23 cellular contexts compared by ENCODE assay signal in genomic region chr9:125410522-125410894, GRCh38.
A peak's percentile ranks its signal among the peaks of the same experiment; 100 is the strongest.
DNase-seq lines count a peak whose midpoint lies in the region; ATAC-seq, FAIRE-seq and TF ChIP-seq lines count a peak whose summit lies in the region.
"Had no signal": no experiment of that assay in that cellular context is flagged by ENCODE, and none has a peak within 500 bp of the region (broad histone marks: within the 10 kb centered on the region; RNA-seq: fewer than 3 reads in every experiment).

No MANE protein-coding gene starts in this region.

- H3K79me1 ChIP-seq in H1 (ENCODE audit: low read depth, low read length), result no peaks in the 10 kb centered on the region

- H3K36me3 Mint-ChIP-seq in natural killer cell treated with Interleukin-12 subunit alpha and Interleukin-12 subunit beta and Interleukin-15 and Interleukin-18, amount 100 ng/mL, for 72 hours, result peaks cover 7% of the 10 kb centered on the region
- H3K36me3 Mint-ChIP-seq in natural killer cell, result no peaks in the 10 kb centered on the region
- no peaks in the 10 kb centered on the region for H3K36me3 Mint-ChIP-seq in stimulated activated effector memory CD8-positive, alpha-beta T cell treated with anti-CD3 and anti-CD28 coated beads, Interleukin-12 subunit alpha, Interleukin-12 subunit beta, amount 100 ng/mL, for 72 hours

- no peak overlapping the region for H3K4me3 Mint-ChIP-seq in natural killer cell treated with Interleukin-12 subunit alpha and Interleukin-12 subunit beta and Interleukin-15 and Interleukin-18, amount 100 ng/mL, for 72 hours
- H3K4me3 Mint-ChIP-seq in natural killer cell, result no peak overlapping the region
- no peak overlapping the region for H3K4me3 Mint-ChIP-seq in stimulated activated effector memory CD8-positive, alpha-beta T cell treated with anti-CD3 and anti-CD28 coated beads, Interleukin-12 subunit alpha, Interleukin-12 subunit beta, amount 100 ng/mL, for 72 hours

- no peak overlapping the region for H2BK20ac ChIP-seq in H1 (ENCODE audit: low read length)

- no peak overlapping the region for H3K14ac ChIP-seq in H1 (ENCODE audit: insufficient read length)

- H2BK15ac ChIP-seq in H1 (ENCODE audit: low read length), result 0 out of 2 replicates have a peak overlapping the region, but pooled peaks have one; percentile 16

- ATAC-seq in natural killer cell treated with Interleukin-12 subunit alpha and Interleukin-12 subunit beta and Interleukin-15 and Interleukin-18, amount 100 ng/mL, for 72 hours, result no peak
- ATAC-seq in natural killer cell (no peak), lower lobe of right lung (no peak), HG02973 (IDR thresholded peaks at IDR 0.05; ENCODE audit: unreplicated experiment) (no peak), esophagus mucosa (no peak)
- no peak for ATAC-seq in stimulated activated effector memory CD8-positive, alpha-beta T cell treated with anti-CD3 and anti-CD28 coated beads, Interleukin-12 subunit alpha, Interleukin-12 subunit beta, amount 100 ng/mL, for 72 hours

- H2AFZ ChIP-seq in OCI-LY3 (ENCODE audit: low read depth, low read length) (peak overlapping the region; percentile 93), H1 (ENCODE audit: low read length) (no peak overlapping the region)

- H2BK12ac ChIP-seq in H1 (ENCODE audit: low read depth, low read length), result no peak overlapping the region

- H3K27me3 ChIP-seq in OCI-LY3 (ENCODE audit: low read depth, low read length) (no peaks in the 10 kb centered on the region), H1 (replicated peaks in 1 of 4; ENCODE audit: control insufficient read depth in 3 of 4, extremely low read depth in 1 of 4, insufficient read depth in 3 of 4, low read length in 3 of 4) (peaks cover 0 to 13% (median 7%) of the 10 kb centered on the region in 4 experiments; a peak in 5 of 7 replicates), lower lobe of right lung (ENCODE audit: low read depth) (peaks cover 8% of the 10 kb centered on the region)
- H3K27me3 ChIP-seq: brain microvascular endothelial cell, sigmoid colon, uterus had no signal

- H2BK120ac ChIP-seq in H1 (replicated peaks; ENCODE audit: low read depth, low read length), result no peak overlapping the region

- no peak for TF ChIP-seq POLR2A in H1 (IDR thresholded peaks at IDR 0.05; ENCODE audit: control extremely low read depth in 1 of 2, low read depth in 2 of 2, low read length in 2 of 2)

- H3K9ac ChIP-seq in OCI-LY3 (ENCODE audit: low read length) (peak overlapping the region; percentile 97), H1 (replicated peaks in 1 of 4; ENCODE audit: extremely low read depth in 1 of 4, low read depth in 3 of 4, low read length in 3 of 4) (no peak overlapping the region)

- no peak overlapping the region for H3K23ac ChIP-seq in H1 (ENCODE audit: insufficient read length)

- no peaks in the 10 kb centered on the region for H4K20me1 ChIP-seq in OCI-LY3 (ENCODE audit: insufficient read depth, low read length)
- H4K20me1 ChIP-seq in H1 (replicated peaks in 1 of 2; ENCODE audit: control insufficient read depth in 1 of 2, insufficient read depth in 2 of 2, low read length in 2 of 2), result peaks cover 0 to 8% of the 10 kb centered on the region in 2 experiments

- peak; percentile 57 for DNase-seq in natural killer cell treated with Interleukin-12 subunit alpha and Interleukin-12 subunit beta and Interleukin-15 and Interleukin-18, amount 100 ng/mL, for 72 hours (ENCODE audit: low spot score)
- DNase-seq in natural killer cell, result no peak
- no peak for DNase-seq in H1 (ENCODE audit: low read depth in 1 of 2, low spot score in 2 of 2)
- DNase-seq in stimulated activated effector memory CD8-positive, alpha-beta T cell treated with anti-CD3 and anti-CD28 coated beads, Interleukin-12 subunit alpha, Interleukin-12 subunit beta, amount 100 ng/mL, for 72 hours (ENCODE audit: low spot score in 2 of 2), result no peak
- no peak for DNase-seq in lower lobe of right lung
- DNase-seq: glutamatergic neuron, kidney glomerular epithelial cell, NCI-H1048, NCI-H2029 treated with DMSO at 0.1 percent for 48 hours, NCI-H226, NCI-H774, sigmoid colon had no signal

- no peak for TF ChIP-seq CTCF in natural killer cell (IDR thresholded peaks at IDR 0.05)
- no peak for TF ChIP-seq CTCF in OCI-LY3 (IDR thresholded peaks at IDR 0.05; ENCODE audit: low read depth, low read length)
- no peak for TF ChIP-seq CTCF in H1 (IDR thresholded peaks at IDR 0.05; ENCODE audit: control extremely low read depth in 1 of 3, insufficient read depth in 1 of 3, low read depth in 1 of 3, low read length in 3 of 3)
- no peak for TF ChIP-seq CTCF in lower lobe of right lung (IDR thresholded peaks at IDR 0.05)

- WGBS in H1 (ENCODE audit: extremely low coverage in 1 of 2, insufficient coverage in 1 of 2, insufficient read length in 1 of 2, insufficient replicate concordance in 2 of 2, low coverage in 1 of 2, low lambda C conversion rate in 2 of 2, missing lambda C conversion rate in 1 of 2), 2 experiments, result 93% methylated on average over 24 of the region's 24 CpGs; no CpG with 5 or more reads in 1 of the 2 experiments

- no peak for TF ChIP-seq EP300 in H1 (IDR thresholded peaks at IDR 0.05; ENCODE audit: borderline replicate concordance in 1 of 2, low read depth in 2 of 2, low read length in 2 of 2)

- no peak overlapping the region for H3K4ac ChIP-seq in H1 (replicated peaks; ENCODE audit: insufficient read length, low read depth, low read length)

- H3K4me3 ChIP-seq in OCI-LY3 (ENCODE audit: low read length), result peak overlapping the region; percentile 96
- H3K4me3 ChIP-seq in H1 (ENCODE audit: extremely low read depth in 1 of 4, insufficient read depth in 2 of 4, low read depth in 3 of 4, low read length in 4 of 4), result no peak overlapping the region
- no peak overlapping the region for H3K4me3 ChIP-seq in lower lobe of right lung
- H3K4me3 ChIP-seq: sigmoid colon, uterus had no signal

- no peaks in the 10 kb centered on the region for H3K9me3 ChIP-seq in OCI-LY3 (ENCODE audit: insufficient read depth, low read length)
- no peaks in the 10 kb centered on the region for H3K9me3 ChIP-seq in H1 (ENCODE audit: insufficient read depth in 2 of 2, low read depth in 1 of 2, low read length in 1 of 2)
- H3K9me3 ChIP-seq in lower lobe of right lung, result no peaks in the 10 kb centered on the region
- H3K9me3 ChIP-seq: sigmoid colon, uterus had no signal

- no peak for FAIRE-seq in H1 (lab: Jason Lieb, UNC)
- FAIRE-seq: colon, D721Med, RCC 7860 had no signal

- POLR2A ChIA-PET in H1 (lab: Charles Lee; ENCODE audit: partially characterized antibody), result no interaction called here

- H3K27me3 Mint-ChIP-seq in natural killer cell treated with Interleukin-12 subunit alpha and Interleukin-12 subunit beta and Interleukin-15 and Interleukin-18, amount 100 ng/mL, for 72 hours, result peaks cover 17 to 32% of the 10 kb centered on the region in 2 donors
- peaks cover 14 to 28% of the 10 kb centered on the region in 2 donors for H3K27me3 Mint-ChIP-seq in natural killer cell (ENCODE audit: low read depth in 2 of 2)

- peak overlapping the region in 1 of 2 donors; percentile 38 for H3K27ac Mint-ChIP-seq in natural killer cell treated with Interleukin-12 subunit alpha and Interleukin-12 subunit beta and Interleukin-15 and Interleukin-18, amount 100 ng/mL, for 72 hours
- no peak overlapping the region for H3K27ac Mint-ChIP-seq in natural killer cell
- peak overlapping the region; percentile 56 for H3K27ac Mint-ChIP-seq in stimulated activated effector memory CD8-positive, alpha-beta T cell treated with anti-CD3 and anti-CD28 coated beads, Interleukin-12 subunit alpha, Interleukin-12 subunit beta, amount 100 ng/mL, for 72 hours
- H3K27ac Mint-ChIP-seq: endodermal cell had no signal

- no peak overlapping the region for H4K91ac ChIP-seq in H1 (replicated peaks; ENCODE audit: insufficient read length, low read length)

- no peak overlapping the region for H4K8ac ChIP-seq in H1 (ENCODE audit: extremely low read depth, insufficient read depth, low read length)

- TF ChIP-seq RAD21 in H1 (IDR thresholded peaks at IDR 0.05 in 1 of 2, conservative IDR thresholded peaks at IDR 0.05 in 1 of 2; ENCODE audit: low read depth in 2 of 2, low read length in 2 of 2), result no peak

- no peak overlapping the region for H3K56ac ChIP-seq in H1 (replicated peaks; ENCODE audit: insufficient read length, low read depth, low read length)

- no peaks in the 10 kb centered on the region for H3K9me3 Mint-ChIP-seq in natural killer cell treated with Interleukin-12 subunit alpha and Interleukin-12 subunit beta and Interleukin-15 and Interleukin-18, amount 100 ng/mL, for 72 hours
- H3K9me3 Mint-ChIP-seq in natural killer cell, result no peaks in the 10 kb centered on the region
- H3K9me3 Mint-ChIP-seq in stimulated activated effector memory CD8-positive, alpha-beta T cell treated with anti-CD3 and anti-CD28 coated beads, Interleukin-12 subunit alpha, Interleukin-12 subunit beta, amount 100 ng/mL, for 72 hours, result no peaks in the 10 kb centered on the region
- H3K9me3 Mint-ChIP-seq: activated T-helper 2 cell treated with anti-CD3 and anti-CD28 coated beads, Interferon-gamma antibody, Interleukin-2, Interleukin-4, amounts not matched to agents 10 μg/mL and 5 μg/mL and 100 μg/mL, durations not matched to agents 14 hours and 24 hours and 36 hours; endodermal cell had no signal

- no peak overlapping the region for H4K5ac ChIP-seq in H1 (ENCODE audit: insufficient read length, low read depth, low read length)

- H3K79me2 ChIP-seq in OCI-LY3 (ENCODE audit: low read length) (peaks cover 9% of the 10 kb centered on the region; the same call in 1 of the 2 replicates), H1 (ENCODE audit: control insufficient read depth in 1 of 2, insufficient read depth in 2 of 2, low read length in 2 of 2) (no peaks in the 10 kb centered on the region)

- peaks cover 11% of the 10 kb centered on the region; the same call in 1 of the 2 replicates for H3K23me2 ChIP-seq in H1 (ENCODE audit: low read depth, low read length)

- H2BK5ac ChIP-seq in H1 (ENCODE audit: low read depth, low read length), result no peak overlapping the region

- no peak overlapping the region for H2AK5ac ChIP-seq in H1 (ENCODE audit: low read depth, low read length)

- H3K4me2 ChIP-seq in OCI-LY3 (ENCODE audit: low read length) (peak overlapping the region; percentile 88), H1 (ENCODE audit: insufficient read depth in 1 of 2, low read depth in 2 of 2, low read length in 2 of 2) (no peak overlapping the region)

- CTCF ChIA-PET in H1 (lab: Charles Lee; ENCODE audit: partially characterized antibody), result no interaction called here

- H3K18ac ChIP-seq in H1 (ENCODE audit: extremely low read depth, low read length), result no peak overlapping the region

- peaks cover 15 to 20% of the 10 kb centered on the region in 2 donors for H3K4me1 Mint-ChIP-seq in natural killer cell treated with Interleukin-12 subunit alpha and Interleukin-12 subunit beta and Interleukin-15 and Interleukin-18, amount 100 ng/mL, for 72 hours (ENCODE audit: low read depth in 2 of 2)
- H3K4me1 Mint-ChIP-seq in natural killer cell, result peaks cover 6 to 20% of the 10 kb centered on the region in 2 donors
- peaks cover 25% of the 10 kb centered on the region for H3K4me1 Mint-ChIP-seq in stimulated activated effector memory CD8-positive, alpha-beta T cell treated with anti-CD3 and anti-CD28 coated beads, Interleukin-12 subunit alpha, Interleukin-12 subunit beta, amount 100 ng/mL, for 72 hours

- no peaks in the 10 kb centered on the region for H3K36me3 ChIP-seq in OCI-LY3 (replicated peaks; ENCODE audit: low read depth, low read length)
- no peaks in the 10 kb centered on the region for H3K36me3 ChIP-seq in H1 (ENCODE audit: control insufficient read depth in 2 of 4, insufficient read depth in 4 of 4, low read length in 3 of 4)
- no peaks in the 10 kb centered on the region for H3K36me3 ChIP-seq in lower lobe of right lung
- H3K36me3 ChIP-seq: brain microvascular endothelial cell, sigmoid colon, uterus had no signal

- H3K4me1 ChIP-seq in OCI-LY3 (ENCODE audit: low read length) (peaks cover 20% of the 10 kb centered on the region), H1 (replicated peaks in 1 of 4; ENCODE audit: control insufficient read depth in 3 of 4, insufficient read depth in 4 of 4, low read length in 3 of 4) (peaks cover 0 to 2% (median 0%) of the 10 kb centered on the region in 4 experiments; a peak in 2 of 7 replicates), lower lobe of right lung (peaks cover 11% of the 10 kb centered on the region)
- H3K4me1 ChIP-seq: uterus had no signal

- H3K27ac ChIP-seq in OCI-LY3 (ENCODE audit: low read length) (peak overlapping the region; percentile 66), H1 (ENCODE audit: low read depth, low read length) (no peak overlapping the region), lower lobe of right lung (no peak overlapping the region)
- H3K27ac ChIP-seq: brain microvascular endothelial cell, C4-2B, sigmoid colon, uterus had no signal

- intact Hi-C loops in natural killer cell (cut with micrococcal nuclease), result no loop called here
- intact Hi-C loops in lower lobe of right lung (cut with DNase I), result no loop called here
